ENCODE assay signal across 24 cellular contexts in the genomic region with DNA sequence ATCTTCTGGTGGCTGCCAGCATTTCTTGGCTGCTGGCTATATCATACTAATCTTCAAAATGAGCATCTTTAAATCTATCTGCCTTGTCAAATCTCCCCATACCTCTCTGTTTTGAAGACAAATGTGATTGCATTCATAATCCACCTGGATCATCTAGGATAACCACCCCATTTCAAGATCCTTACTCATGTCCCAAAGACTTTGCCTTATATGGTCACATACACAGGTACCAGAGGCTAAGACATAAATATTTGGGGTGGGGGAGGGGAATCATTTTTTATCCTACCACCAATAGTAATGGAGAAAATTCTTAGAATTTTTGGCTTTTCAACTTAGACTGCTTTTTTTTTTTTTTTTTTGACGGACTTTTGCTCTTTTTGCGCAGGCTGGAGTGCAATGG.
"Had no signal": no experiment of that assay in that cellular context is flagged by ENCODE, and none has a peak within 500 bp of the region (broad histone marks: within the 10 kb centered on the region; RNA-seq: fewer than 3 reads in every experiment).

No MANE protein-coding gene starts in this region.

- DNase-seq: colonic mucosa; effector memory CD4-positive, alpha-beta T cell; erythroblast; esophagus squamous epithelium; foreskin melanocyte; glutamatergic neuron; heart right ventricle; hippocampal formation; left cardiac atrium; left lung; mesenchymal stem cell; mucosa of descending colon; naive thymus-derived CD4-positive, alpha-beta T cell; nucleus accumbens; ovary; psoas muscle; right cardiac atrium; spleen; stimulated activated CD4-positive, alpha-beta T cell treated with anti-CD3 and anti-CD28 coated beads, Interleukin-4, amount 100 ng/mL, for 4 hours; transverse colon had no signal

- H3K27ac ChIP-seq: colonic mucosa, esophagus squamous epithelium, heart right ventricle, left lung, neural progenitor cell, ovary, psoas muscle, skin epidermis, spleen, suprapubic skin, transverse colon, vagina had no signal

- H3K27me3 ChIP-seq: colonic mucosa, esophagus squamous epithelium, heart right ventricle, left lung, neural progenitor cell, ovary, spleen, suprapubic skin, transverse colon, vagina had no signal

- H3K4me3 ChIP-seq: colonic mucosa, esophagus squamous epithelium, heart right ventricle, left lung, mucosa of descending colon, neural progenitor cell, ovary, psoas muscle, skin epidermis, spleen, suprapubic skin, transverse colon, vagina had no signal
